In genomic region chr17:44997733-44998520, GRCh38 we compare ENCODE assay signal across 1 cellular context.
TF ChIP-seq lines count a peak whose summit lies in the region.

No MANE protein-coding gene starts in this region.

TF ChIP-seq in HepG2, 621 proteins besides CTCF, POLR2A, EP300 and RAD21:
- TF ChIP-seq MEIS1 (CRISPR knock-in tag; IDR thresholded peaks at IDR 0.05; ENCODE audit: borderline replicate concordance) (no peak), ZNF430 (CRISPR knock-in tag; IDR thresholded peaks at IDR 0.05) (no peak), ZNF563 (CRISPR knock-in tag; IDR thresholded peaks at IDR 0.05) (no peak), SIN3B (IDR thresholded peaks at IDR 0.05; ENCODE audit: low read length) (no peak), HES4 (CRISPR knock-in tag; IDR thresholded peaks at IDR 0.05; ENCODE audit: borderline replicate concordance) (no peak), HNRNPLL (IDR thresholded peaks at IDR 0.05; ENCODE audit: low read depth, low read length, poor library complexity, severe bottlenecking) (no peak), FOSL1 (CRISPR knock-in tag; IDR thresholded peaks at IDR 0.05; ENCODE audit: borderline replicate concordance) (no peak), NFIB (CRISPR knock-in tag; IDR thresholded peaks at IDR 0.05; ENCODE audit: borderline replicate concordance) (no peak), ZBTB43 (CRISPR knock-in tag; conservative IDR thresholded peaks at IDR 0.05) (no peak), ZC3H4 (CRISPR knock-in tag; IDR thresholded peaks at IDR 0.05; ENCODE audit: borderline replicate concordance) (no peak), RNF2 (conservative IDR thresholded peaks at IDR 0.05; ENCODE audit: low read depth) (no peak), PBX2 (CRISPR knock-in tag; IDR thresholded peaks at IDR 0.05) (no peak), NFIC (IDR thresholded peaks at IDR 0.05; ENCODE audit: low read length) (no peak), ZBTB39 (CRISPR knock-in tag; IDR thresholded peaks at IDR 0.05) (no peak), ZFP90 (CRISPR knock-in tag; IDR thresholded peaks at IDR 0.05; ENCODE audit: borderline replicate concordance) (no peak), ZNF225 (CRISPR knock-in tag; IDR thresholded peaks at IDR 0.05) (no peak), CREB1 (IDR thresholded peaks at IDR 0.05) (no peak), CREB1 (CRISPR knock-in tag; IDR thresholded peaks at IDR 0.05) (no peak), RORA (CRISPR knock-in tag; IDR thresholded peaks at IDR 0.05) (no peak), NRL (CRISPR knock-in tag; IDR thresholded peaks at IDR 0.05; ENCODE audit: borderline replicate concordance) (no peak)
